ENCODE assay signal across 8 cellular contexts in the genomic region with DNA sequence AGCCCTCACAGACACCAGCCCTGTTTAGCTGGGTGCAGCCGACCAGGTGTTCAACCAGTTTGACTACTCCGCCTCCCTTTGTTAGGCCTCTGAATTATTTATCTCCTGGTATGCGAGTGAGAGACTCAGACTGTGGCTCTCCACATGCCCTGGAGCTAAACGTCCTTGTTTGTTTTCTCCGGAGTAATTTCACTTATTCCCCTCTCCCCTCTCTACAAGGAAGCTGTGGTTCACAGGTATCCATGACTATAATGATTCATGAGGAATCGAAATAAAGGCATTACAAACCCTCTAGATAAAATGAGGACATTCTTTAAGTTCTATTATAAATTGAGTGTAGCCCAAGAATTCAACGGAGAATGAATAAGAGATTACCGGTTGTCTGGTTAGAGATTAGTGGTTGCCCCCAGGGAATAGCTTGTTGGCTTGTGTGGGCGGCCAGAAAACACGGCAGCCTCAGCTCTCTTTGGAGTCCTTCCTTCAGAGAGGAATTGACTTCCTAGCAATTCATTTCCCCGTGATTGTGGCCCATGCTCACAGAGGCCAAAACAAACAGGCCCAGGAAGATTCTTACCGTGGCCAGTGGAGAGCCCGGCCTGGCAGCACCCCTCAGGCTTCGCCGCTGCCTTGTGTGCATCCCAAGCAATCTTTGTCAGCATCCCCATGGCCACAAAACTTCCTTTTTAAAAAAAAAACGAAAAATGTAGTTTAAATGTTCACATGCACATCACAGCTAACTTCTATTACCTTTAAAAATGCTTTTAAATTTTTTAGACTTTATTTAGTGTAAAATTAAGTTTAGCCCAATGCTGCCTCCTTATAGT.
A peak's percentile ranks its signal among the peaks of the same experiment; 100 is the strongest.
DNase-seq lines count a peak whose midpoint lies in the region; ATAC-seq and TF ChIP-seq lines count a peak whose summit lies in the region.

No MANE protein-coding gene starts in this region.

- TF ChIP-seq CTCF in coronary artery (IDR thresholded peaks at IDR 0.05): no peak
- TF ChIP-seq CTCF in mucosa of descending colon (IDR thresholded peaks at IDR 0.05): no peak

- H3K9me3 ChIP-seq in mucosa of descending colon: peaks cover 3% of the 10 kb centered on the region

- intact Hi-C loops in mucosa of descending colon (cut with DNase I, micrococcal nuclease): no loop called here

- H3K4me1 ChIP-seq in mucosa of descending colon (ENCODE audit: low read depth): peaks cover 5% of the 10 kb centered on the region

- no peaks in the 10 kb centered on the region for H3K36me3 ChIP-seq in mucosa of descending colon (ENCODE audit: low read depth)

- in situ Hi-C loops in Caki2 (cut with HindIII; ENCODE audit: low pct_unique_long_range_greater_than_20kb, low sequenced_read_pairs): no loop called here

- ATAC-seq in mucosa of descending colon (peak; percentile 94), GM19395 (IDR thresholded peaks at IDR 0.05; ENCODE audit: unreplicated experiment) (no peak), GM21528 (IDR thresholded peaks at IDR 0.05; ENCODE audit: low FRiP score, unreplicated experiment) (no peak)

- H3K4me3 ChIP-seq in coronary artery (no peak overlapping the region), mucosa of descending colon (no peak overlapping the region)

- H3K27ac ChIP-seq in coronary artery: peak overlapping the region; percentile 18 to 27

- peak; percentile 90 for DNase-seq in Caki2 (ENCODE audit: low read depth)
- DNase-seq in NCI-H2081 (lab: John Stamatoyannopoulos, UW): peak; percentile 79 to 89
- no peak for DNase-seq in coronary artery (ENCODE audit: low spot score)
- DNase-seq in mucosa of descending colon: peak; percentile 62 to 81 (median 63)
- DNase-seq in SKM-1 (lab: John Stamatoyannopoulos, UW; ENCODE audit: unreplicated experiment): no peak
- no peak for DNase-seq in SW 1271 (lab: John Stamatoyannopoulos, UW)

Comparison
In these comparisons a context has a peak if more than half of its experiments do, and no peak if none do; other contexts are left out.
1. DNase-seq: peak in Caki2 (single experiment), NCI-H2081 (2 of 2) and mucosa of descending colon (3 of 3); none in coronary artery (single experiment), SKM-1 (single experiment) and SW 1271 (0 of 2).